In genomic region chr9:2494571-2494970, GRCh38 we compare ENCODE assay signal across 13 cellular contexts.
DNase-seq lines count a peak whose midpoint lies in the region; ATAC-seq and TF ChIP-seq lines count a peak whose summit lies in the region.
"Had no signal": no experiment of that assay in that cellular context is flagged by ENCODE, and none has a peak within 500 bp of the region (broad histone marks: within the 10 kb centered on the region; RNA-seq: fewer than 3 reads in every experiment).

No MANE protein-coding gene starts in this region.

- no peak overlapping the region for H3K9ac ChIP-seq in SK-N-SH

- H3K4me3 ChIP-seq in SK-N-SH (ENCODE audit: low read depth in 2 of 2, low read length in 1 of 2): no peak overlapping the region
- H3K4me3 ChIP-seq in left ventricle myocardium inferior: no peak overlapping the region
- H3K4me3 ChIP-seq: esophagus squamous epithelium had no signal

- ATAC-seq in HG02884 (IDR thresholded peaks at IDR 0.05; ENCODE audit: unreplicated experiment) (no peak), HG03571 (IDR thresholded peaks at IDR 0.05; ENCODE audit: unreplicated experiment) (no peak)
- ATAC-seq: activated CD8-positive, alpha-beta T cell treated with anti-CD3 and anti-CD28 coated beads, Interleukin-2, amount 10 ng/mL, durations not matched to agents 7 days and 5 days had no signal

- H3K9me3 Mint-ChIP-seq in activated CD4-positive, alpha-beta T cell treated with anti-CD3 and anti-CD28 coated beads, Interleukin-2, amount 10 ng/mL, durations not matched to agents 24 days and 14 days: no peaks in the 10 kb centered on the region

- intact Hi-C loops in left ventricle myocardium inferior (cut with micrococcal nuclease): no loop called here
- intact Hi-C loops in activated CD4-positive, alpha-beta T cell treated with anti-CD3 and anti-CD28 coated beads, Interleukin-2, amount 10 ng/mL, durations not matched to agents 24 days and 14 days (cut with micrococcal nuclease): no loop called here

- peaks cover 2% of the 10 kb centered on the region for H3K27me3 Mint-ChIP-seq in activated CD4-positive, alpha-beta T cell treated with anti-CD3 and anti-CD28 coated beads, Interleukin-2, amount 10 ng/mL, durations not matched to agents 24 days and 14 days

- H3K4me1 ChIP-seq in SK-N-SH (ENCODE audit: control insufficient read depth in 1 of 2, insufficient read depth in 2 of 2, low read depth in 1 of 2, low read length in 1 of 2): peaks cover 3 to 13% of the 10 kb centered on the region in 2 experiments; a peak in 2 of 4 replicates
- H3K4me1 ChIP-seq in left ventricle myocardium inferior: peaks cover 76% of the 10 kb centered on the region

- 69% methylated on average over 2 of the region's 2 CpGs for WGBS in SK-N-SH (ENCODE audit: low lambda C conversion rate)

- H3K4me3 Mint-ChIP-seq in activated CD4-positive, alpha-beta T cell treated with anti-CD3 and anti-CD28 coated beads, Interleukin-2, amount 10 ng/mL, durations not matched to agents 24 days and 14 days: no peak overlapping the region
- H3K4me3 Mint-ChIP-seq: activated CD8-positive, alpha-beta T cell treated with anti-CD3 and anti-CD28 coated beads, Interleukin-2, amount 10 ng/mL, durations not matched to agents 7 days and 5 days had no signal

- H3K27me3 ChIP-seq in SK-N-SH (ENCODE audit: insufficient read depth): no peaks in the 10 kb centered on the region
- H3K27me3 ChIP-seq in left ventricle myocardium inferior (ENCODE audit: low read depth): no peaks in the 10 kb centered on the region
- H3K27me3 ChIP-seq: esophagus squamous epithelium had no signal

- H3F3A ChIP-seq in SK-N-SH (replicated peaks; ENCODE audit: insufficient read depth): no peaks in the 10 kb centered on the region

- H3K4me1 Mint-ChIP-seq in activated CD4-positive, alpha-beta T cell treated with anti-CD3 and anti-CD28 coated beads, Interleukin-2, amount 10 ng/mL, durations not matched to agents 24 days and 14 days: no peaks in the 10 kb centered on the region

- no peaks in the 10 kb centered on the region for H3K9me3 ChIP-seq in SK-N-SH
- no peaks in the 10 kb centered on the region for H3K9me3 ChIP-seq in left ventricle myocardium inferior (replicated peaks)
- H3K9me3 ChIP-seq: esophagus squamous epithelium had no signal

- no peak overlapping the region for H3K4me2 ChIP-seq in SK-N-SH

- no peak for TF ChIP-seq EP300 in SK-N-SH (IDR thresholded peaks at IDR 0.05; ENCODE audit: borderline replicate concordance in 1 of 2, low read depth in 1 of 2, low read length in 1 of 2)

- no peak overlapping the region for H3K27ac Mint-ChIP-seq in activated CD4-positive, alpha-beta T cell treated with anti-CD3 and anti-CD28 coated beads, Interleukin-2, amount 10 ng/mL, durations not matched to agents 24 days and 14 days
- H3K27ac Mint-ChIP-seq: activated CD8-positive, alpha-beta T cell treated with anti-CD3 and anti-CD28 coated beads, Interleukin-2, amount 10 ng/mL, durations not matched to agents 7 days and 5 days had no signal

- no peaks in the 10 kb centered on the region for H4K20me1 ChIP-seq in SK-N-SH (ENCODE audit: insufficient read depth)

- H2AFZ ChIP-seq in SK-N-SH (ENCODE audit: low read depth): no peak overlapping the region

- POLR2A ChIA-PET in SK-N-SH (lab: Yijun Ruan, JAX): no interaction called here

- H3K36me3 ChIP-seq in SK-N-SH (replicated peaks in 1 of 2; ENCODE audit: control insufficient read depth in 1 of 2, insufficient read depth in 2 of 2, low read length in 1 of 2): no peaks in the 10 kb centered on the region
- H3K36me3 ChIP-seq in left ventricle myocardium inferior: no peaks in the 10 kb centered on the region
- H3K36me3 ChIP-seq: esophagus squamous epithelium had no signal

- DNase-seq in H4 (ENCODE audit: low spot score): peak; percentile 62
- no peak for DNase-seq in SK-N-SH
- DNase-seq in left ventricle myocardium inferior: no peak
- DNase-seq in renal cortical epithelial cell (ENCODE audit: low read depth): peak; percentile 55
- DNase-seq in cerebellar cortex (ENCODE audit: low spot score): no peak
- DNase-seq in activated CD4-positive, alpha-beta T cell treated with anti-CD3 and anti-CD28 coated beads, Interleukin-2, amount 10 ng/mL, durations not matched to agents 24 days and 14 days: no peak
- DNase-seq: activated CD8-positive, alpha-beta T cell treated with anti-CD3 and anti-CD28 coated beads, Interleukin-2, amount 10 ng/mL, durations not matched to agents 7 days and 5 days; DMS153; esophagus squamous epithelium; KBM-7; NCI-H510A treated with DMSO at 0.1 percent for 48 hours had no signal

- CTCF ChIA-PET in SK-N-SH (lab: Yijun Ruan, JAX): interaction anchor here (0.8 kb wide), 1 partner anchor 52 kb away, joined by 3 read pairs; no protein-coding TSS in a partner anchor

- H3K79me2 ChIP-seq in SK-N-SH (ENCODE audit: insufficient read depth): no peaks in the 10 kb centered on the region

- H3K9me2 ChIP-seq in SK-N-SH: no peaks in the 10 kb centered on the region

- TF ChIP-seq CTCF in SK-N-SH (IDR thresholded peaks at IDR 0.05) (no peak), left ventricle myocardium inferior (IDR thresholded peaks at IDR 0.05; ENCODE audit: borderline replicate concordance) (no peak)

- TF ChIP-seq RAD21 in SK-N-SH (IDR thresholded peaks at IDR 0.05; ENCODE audit: low read length): peak; percentile 17; the same call in 1 of the 2 replicates

- no peaks in the 10 kb centered on the region for H3K36me3 Mint-ChIP-seq in activated CD4-positive, alpha-beta T cell treated with anti-CD3 and anti-CD28 coated beads, Interleukin-2, amount 10 ng/mL, durations not matched to agents 24 days and 14 days (ENCODE audit: low read depth)

- H3K27ac ChIP-seq in SK-N-SH (ENCODE audit: low read depth in 2 of 2, low read length in 1 of 2): peak overlapping the region in 1 of 2 experiments; percentile 34; a peak in 1 of 4 replicates
- peak overlapping the region; percentile 82 for H3K27ac ChIP-seq in left ventricle myocardium inferior (replicated peaks)

TF ChIP-seq in SK-N-SH, 30 proteins besides CTCF, POLR2A, EP300 and RAD21:
- TF ChIP-seq YY1 (IDR thresholded peaks at IDR 0.05; ENCODE audit: low read depth) (no peak), FOSL2 (IDR thresholded peaks at IDR 0.05; ENCODE audit: borderline replicate concordance, low read depth) (peak; percentile 59; the same call in 1 of the 2 replicates), MXI1 (IDR thresholded peaks at IDR 0.05; ENCODE audit: low read depth, low read length) (0 out of 2 replicates have a peak, but pooled peaks have one; percentile 34), JUND (IDR thresholded peaks at IDR 0.05) (peak; percentile 44), GATA2 (CRISPR knock-in tag; IDR thresholded peaks at IDR 0.05) (peak; percentile 61), GABPA (IDR thresholded peaks at IDR 0.05; ENCODE audit: low read depth) (no peak), MEF2A (IDR thresholded peaks at IDR 0.05; ENCODE audit: borderline replicate concordance, low read depth) (no peak), TCF12 (IDR thresholded peaks at IDR 0.05) (peak; percentile 77), RXRA (IDR thresholded peaks at IDR 0.05; ENCODE audit: borderline replicate concordance, low read depth) (no peak), PBX3 (IDR thresholded peaks at IDR 0.05) (peak; percentile 64), EZH2phosphoT487 (IDR thresholded peaks at IDR 0.05; ENCODE audit: borderline replicate concordance, low read depth) (no peak), RFX5 (IDR thresholded peaks at IDR 0.05; ENCODE audit: low read length) (no peak)
- TF ChIP-seq, protein P1, sequence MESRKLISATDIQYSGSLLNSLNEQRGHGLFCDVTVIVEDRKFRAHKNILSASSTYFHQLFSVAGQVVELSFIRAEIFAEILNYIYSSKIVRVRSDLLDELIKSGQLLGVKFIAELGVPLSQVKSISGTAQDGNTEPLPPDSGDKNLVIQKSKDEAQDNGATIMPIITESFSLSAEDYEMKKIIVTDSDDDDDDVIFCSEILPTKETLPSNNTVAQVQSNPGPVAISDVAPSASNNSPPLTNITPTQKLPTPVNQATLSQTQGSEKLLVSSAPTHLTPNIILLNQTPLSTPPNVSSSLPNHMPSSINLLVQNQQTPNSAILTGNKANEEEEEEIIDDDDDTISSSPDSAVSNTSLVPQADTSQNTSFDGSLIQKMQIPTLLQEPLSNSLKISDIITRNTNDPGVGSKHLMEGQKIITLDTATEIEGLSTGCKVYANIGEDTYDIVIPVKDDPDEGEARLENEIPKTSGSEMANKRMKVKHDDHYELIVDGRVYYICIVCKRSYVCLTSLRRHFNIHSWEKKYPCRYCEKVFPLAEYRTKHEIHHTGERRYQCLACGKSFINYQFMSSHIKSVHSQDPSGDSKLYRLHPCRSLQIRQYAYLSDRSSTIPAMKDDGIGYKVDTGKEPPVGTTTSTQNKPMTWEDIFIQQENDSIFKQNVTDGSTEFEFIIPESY (IDR thresholded peaks at IDR 0.05; ENCODE audit: borderline replicate concordance, low read depth): no peak
- TF ChIP-seq, protein P2, sequence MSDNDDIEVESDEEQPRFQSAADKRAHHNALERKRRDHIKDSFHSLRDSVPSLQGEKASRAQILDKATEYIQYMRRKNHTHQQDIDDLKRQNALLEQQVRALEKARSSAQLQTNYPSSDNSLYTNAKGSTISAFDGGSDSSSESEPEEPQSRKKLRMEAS (IDR thresholded peaks at IDR 0.05; ENCODE audit: low read depth): no peak
- TF ChIP-seq, protein P3, sequence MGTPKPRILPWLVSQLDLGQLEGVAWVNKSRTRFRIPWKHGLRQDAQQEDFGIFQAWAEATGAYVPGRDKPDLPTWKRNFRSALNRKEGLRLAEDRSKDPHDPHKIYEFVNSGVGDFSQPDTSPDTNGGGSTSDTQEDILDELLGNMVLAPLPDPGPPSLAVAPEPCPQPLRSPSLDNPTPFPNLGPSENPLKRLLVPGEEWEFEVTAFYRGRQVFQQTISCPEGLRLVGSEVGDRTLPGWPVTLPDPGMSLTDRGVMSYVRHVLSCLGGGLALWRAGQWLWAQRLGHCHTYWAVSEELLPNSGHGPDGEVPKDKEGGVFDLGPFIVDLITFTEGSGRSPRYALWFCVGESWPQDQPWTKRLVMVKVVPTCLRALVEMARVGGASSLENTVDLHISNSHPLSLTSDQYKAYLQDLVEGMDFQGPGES (IDR thresholded peaks at IDR 0.05; ENCODE audit: low read depth, low read length): no peak

Comparison
In these comparisons a context has a peak if more than half of its experiments do, and no peak if none do; other contexts are left out.
1. DNase-seq: peak in H4 (single experiment) and renal cortical epithelial cell (single experiment); none in SK-N-SH (single experiment), left ventricle myocardium inferior (single experiment), cerebellar cortex (single experiment) and activated CD4-positive, alpha-beta T cell treated with anti-CD3 and anti-CD28 coated beads, Interleukin-2, amount 10 ng/mL, durations not matched to agents 24 days and 14 days (single experiment).